ENCODE assay signal across 9 cellular contexts in genomic region chr1:17540255-17541001, GRCh38.
A peak's percentile ranks its signal among the peaks of the same experiment; 100 is the strongest.
DNase-seq lines count a peak whose midpoint lies in the region; ATAC-seq and TF ChIP-seq lines count a peak whose summit lies in the region.
"Had no signal": no experiment of that assay in that cellular context is flagged by ENCODE, and none has a peak within 500 bp of the region (broad histone marks: within the 10 kb centered on the region; RNA-seq: fewer than 3 reads in every experiment).

No MANE protein-coding gene starts in this region.

- H3K27me3 Mint-ChIP-seq in stimulated activated memory B cell treated with anti-CD40 and anti-IgM and Interleukin-4, amounts not matched to agents 10 μg/mL and 1 μg/mL and 100 μg/mL, for 72 hours: peaks cover 48% of the 10 kb centered on the region

- peaks cover 5% of the 10 kb centered on the region for H3K9me3 Mint-ChIP-seq in stimulated activated memory B cell treated with anti-CD40 and anti-IgM and Interleukin-4, amounts not matched to agents 10 μg/mL and 1 μg/mL and 100 μg/mL, for 72 hours

- H3K9ac ChIP-seq in iPS-20b (ENCODE audit: low read depth, low read length): peak overlapping the region; percentile 86

- no peaks in the 10 kb centered on the region for H3K9me3 ChIP-seq in iPS-20b (ENCODE audit: insufficient read depth, low read depth, low read length)

- H3K27ac Mint-ChIP-seq in stimulated activated memory B cell treated with anti-CD40 and anti-IgM and Interleukin-4, amounts not matched to agents 10 μg/mL and 1 μg/mL and 100 μg/mL, for 72 hours: peak overlapping the region; percentile 70

- TF ChIP-seq CTCF in astrocyte of the cerebellum (IDR thresholded peaks at IDR 0.05; ENCODE audit: low read depth, low read length, missing control alignments): no peak

- H3K4me3 ChIP-seq in astrocyte of the cerebellum (ENCODE audit: low read depth, low read length): peak overlapping the region; percentile 59
- H3K4me3 ChIP-seq in iPS-20b (ENCODE audit: low read length): peak overlapping the region; percentile 80

- H3K27me3 ChIP-seq in iPS-20b (ENCODE audit: insufficient read depth, low read length): no peaks in the 10 kb centered on the region

- DNase-seq in NCI-H510A treated with DMSO at 0.1 percent for 48 hours (lab: John Stamatoyannopoulos, UW) (peak; percentile 24), NCI-H510A (lab: John Stamatoyannopoulos, UW) (no peak), astrocyte of the cerebellum (ENCODE audit: low read depth) (no peak), NCI-H2029 (lab: John Stamatoyannopoulos, UW) (no peak)
- DNase-seq: DND-41 had no signal

- peak overlapping the region; percentile 76 for H3K4me3 Mint-ChIP-seq in stimulated activated memory B cell treated with anti-CD40 and anti-IgM and Interleukin-4, amounts not matched to agents 10 μg/mL and 1 μg/mL and 100 μg/mL, for 72 hours

- in situ Hi-C loops in astrocyte of the cerebellum (cut with HindIII; ENCODE audit: low sequenced_read_pairs): no loop called here

- H3K4me1 Mint-ChIP-seq in stimulated activated memory B cell treated with anti-CD40 and anti-IgM and Interleukin-4, amounts not matched to agents 10 μg/mL and 1 μg/mL and 100 μg/mL, for 72 hours: peaks cover 38% of the 10 kb centered on the region

- peak overlapping the region; percentile 76 for H3K27ac ChIP-seq in iPS-20b (ENCODE audit: low read length)

- no peaks in the 10 kb centered on the region for H3K36me3 Mint-ChIP-seq in stimulated activated memory B cell treated with anti-CD40 and anti-IgM and Interleukin-4, amounts not matched to agents 10 μg/mL and 1 μg/mL and 100 μg/mL, for 72 hours

- H3K4me1 ChIP-seq in iPS-20b (ENCODE audit: insufficient read depth, low read length): peaks cover 21% of the 10 kb centered on the region

- no peak for ATAC-seq in stimulated activated memory B cell treated with anti-CD40 and anti-IgM and Interleukin-4, amounts not matched to agents 10 μg/mL and 1 μg/mL and 100 μg/mL, for 72 hours
- ATAC-seq in HG02884 (IDR thresholded peaks at IDR 0.05; ENCODE audit: unreplicated experiment) (no peak), GM18511 (IDR thresholded peaks at IDR 0.05; ENCODE audit: unreplicated experiment) (no peak)

- no peaks in the 10 kb centered on the region for H3K36me3 ChIP-seq in iPS-20b (ENCODE audit: insufficient read depth, low read depth, low read length)
